Comparison of ENCODE assay signal across 1 cellular context in genomic region chr6:41602422-41602743, GRCh38.
A peak's percentile ranks its signal among the peaks of the same experiment; 100 is the strongest.
TF ChIP-seq lines count a peak whose summit lies in the region.

No MANE protein-coding gene starts in this region.

TF ChIP-seq in HepG2, 621 proteins besides CTCF, POLR2A, EP300 and RAD21 (continues in another document):
- TF ChIP-seq TP53 (CRISPR knock-in tag; conservative IDR thresholded peaks at IDR 0.05) (no peak), ADNP (CRISPR knock-in tag; IDR thresholded peaks at IDR 0.05) (no peak), KDM5B (CRISPR knock-in tag; IDR thresholded peaks at IDR 0.05; ENCODE audit: borderline replicate concordance) (peak; percentile 8; the same call in 1 of the 2 replicates), RERE (CRISPR knock-in tag; IDR thresholded peaks at IDR 0.05; ENCODE audit: low read depth) (no peak), PPARG (CRISPR knock-in tag; conservative IDR thresholded peaks at IDR 0.05) (no peak), KLF13 (CRISPR knock-in tag; IDR thresholded peaks at IDR 0.05) (no peak), ZNF160 (CRISPR knock-in tag; IDR thresholded peaks at IDR 0.05) (no peak), ZNF20 (CRISPR knock-in tag; IDR thresholded peaks at IDR 0.05) (no peak), E2F5 (CRISPR knock-in tag; conservative IDR thresholded peaks at IDR 0.05) (no peak), TCF12 (IDR thresholded peaks at IDR 0.05) (no peak), TCF12 (CRISPR knock-in tag; IDR thresholded peaks at IDR 0.05) (0 out of 2 replicates have a peak, but pooled peaks have one; percentile 36), TBX3 (IDR thresholded peaks at IDR 0.05; ENCODE audit: borderline replicate concordance) (no peak), ZBTB7A (CRISPR knock-in tag; IDR thresholded peaks at IDR 0.05) (no peak), ZNF891 (CRISPR knock-in tag; IDR thresholded peaks at IDR 0.05) (no peak), ZNF546 (CRISPR knock-in tag; conservative IDR thresholded peaks at IDR 0.05) (no peak), ZHX2 (IDR thresholded peaks at IDR 0.05; ENCODE audit: low read depth) (no peak), ZHX2 (CRISPR knock-in tag; IDR thresholded peaks at IDR 0.05; ENCODE audit: borderline replicate concordance) (no peak), PHF8 (CRISPR knock-in tag; IDR thresholded peaks at IDR 0.05) (no peak; the same call in 1 of the 2 replicates), AGO2 (optimal IDR thresholded peaks at IDR 0.05; ENCODE audit: low read depth, low read length) (no peak), SNAPC4 (CRISPR knock-in tag; IDR thresholded peaks at IDR 0.05) (0 out of 2 replicates have a peak, but pooled peaks have one; percentile 53), ZBTB43 (CRISPR knock-in tag; conservative IDR thresholded peaks at IDR 0.05) (no peak), THAP9 (CRISPR knock-in tag; IDR thresholded peaks at IDR 0.05; ENCODE audit: borderline replicate concordance) (no peak), NFYC (CRISPR knock-in tag; IDR thresholded peaks at IDR 0.05) (no peak), ZNF496 (CRISPR knock-in tag; IDR thresholded peaks at IDR 0.05; ENCODE audit: insufficient replicate concordance) (no peak), HCFC1 (IDR thresholded peaks at IDR 0.05; ENCODE audit: low read depth, low read length) (no peak), ZNF552 (CRISPR knock-in tag; IDR thresholded peaks at IDR 0.05; ENCODE audit: borderline replicate concordance) (no peak), SMARCE1 (IDR thresholded peaks at IDR 0.05; ENCODE audit: borderline replicate concordance) (no peak), TMF1 (CRISPR knock-in tag; IDR thresholded peaks at IDR 0.05; ENCODE audit: low read depth) (no peak), REXO4 (CRISPR knock-in tag; IDR thresholded peaks at IDR 0.05; ENCODE audit: borderline replicate concordance) (0 out of 2 replicates have a peak, but pooled peaks have one; percentile 32), ZNF33B (CRISPR knock-in tag; IDR thresholded peaks at IDR 0.05) (no peak), ZNF672 (CRISPR knock-in tag; IDR thresholded peaks at IDR 0.05) (no peak), MNT (IDR thresholded peaks at IDR 0.05) (no peak), ZFP36 (IDR thresholded peaks at IDR 0.05; ENCODE audit: borderline replicate concordance, low read depth, low read length, partially characterized antibody) (no peak), HDAC2 (CRISPR knock-in tag; IDR thresholded peaks at IDR 0.05) (no peak), KDM5A (IDR thresholded peaks at IDR 0.05; ENCODE audit: borderline replicate concordance, low read length) (no peak), ATM (IDR thresholded peaks at IDR 0.05; ENCODE audit: borderline replicate concordance) (no peak), GTF2F1 (IDR thresholded peaks at IDR 0.05; ENCODE audit: low read length) (no peak)
